In genomic region chr2:85308951-85309555, GRCh38 we compare ENCODE assay signal across 8 cellular contexts. TPM values are rescaled to one million over a fixed set of nuclear protein-coding genes. Genes with fewer than 3 reads are reported as not detected.
DNase-seq lines count a peak whose midpoint lies in the region; ATAC-seq, FAIRE-seq and TF ChIP-seq lines count a peak whose summit lies in the region.

No MANE protein-coding gene starts in this region.

- H3K27ac ChIP-seq in substantia nigra (ENCODE audit: low read depth, low read length, poor library complexity, severe bottlenecking) = no peak overlapping the region

- peak overlapping the region; percentile 6 for H3K27ac Mint-ChIP-seq in Caco-2 (ENCODE audit: unreplicated experiment)
- peak overlapping the region; percentile 77 for H3K27ac Mint-ChIP-seq in activated naive CD8-positive, alpha-beta T cell treated with anti-CD3 and anti-CD28 coated beads for 36 hours

- H3K4me3 Mint-ChIP-seq in Caco-2 (ENCODE audit: unreplicated experiment) = no peak overlapping the region
- H3K4me3 Mint-ChIP-seq in activated naive CD8-positive, alpha-beta T cell treated with anti-CD3 and anti-CD28 coated beads for 36 hours = peak overlapping the region; percentile 64

- peaks cover 12% of the 10 kb centered on the region for H3K4me1 ChIP-seq in Caco-2

- TF ChIP-seq EP300 in Ishikawa (IDR thresholded peaks at IDR 0.05; ENCODE audit: borderline replicate concordance) = peak; percentile 7; the same call in 1 of the 2 replicates

- intact Hi-C loops in Caco-2 (cut with micrococcal nuclease; ENCODE audit: unreplicated experiment) = no loop called here

- FAIRE-seq in frontal cortex (lab: Jason Lieb, UNC) = no peak

- H3K27me3 ChIP-seq in Caco-2 (replicated peaks; ENCODE audit: control insufficient read depth, insufficient read depth, low read length) = no peaks in the 10 kb centered on the region
- no peaks in the 10 kb centered on the region for H3K27me3 ChIP-seq in kidney epithelial cell (ENCODE audit: control insufficient read depth, insufficient read depth, low read length)

- no peaks in the 10 kb centered on the region for H3K27me3 Mint-ChIP-seq in Caco-2 (ENCODE audit: insufficient read depth, unreplicated experiment)
- no peaks in the 10 kb centered on the region for H3K27me3 Mint-ChIP-seq in activated naive CD8-positive, alpha-beta T cell treated with anti-CD3 and anti-CD28 coated beads for 36 hours

- no peak for ATAC-seq in HG03045 (IDR thresholded peaks at IDR 0.05; ENCODE audit: unreplicated experiment)

- no peak overlapping the region for H3K4me3 ChIP-seq in Caco-2 (ENCODE audit: low read depth, low read length)
- no peak overlapping the region for H3K4me3 ChIP-seq in kidney epithelial cell (ENCODE audit: low read depth, low read length)

- peaks cover 13% of the 10 kb centered on the region for H3K4me1 Mint-ChIP-seq in Caco-2 (ENCODE audit: low read depth, unreplicated experiment)
- H3K4me1 Mint-ChIP-seq in activated naive CD8-positive, alpha-beta T cell treated with anti-CD3 and anti-CD28 coated beads for 36 hours = peaks cover 28% of the 10 kb centered on the region

- POLR2A ChIA-PET in Caco-2 (lab: Charles Lee) = interaction anchor here (1.0 kb wide), 1 partner anchor 18 kb away, joined by 16 read pairs; the partner anchor contains the start of gene TGOLN2

- H3K9me3 ChIP-seq in Caco-2 = no peaks in the 10 kb centered on the region

- no peak for TF ChIP-seq CTCF in Caco-2 (IDR thresholded peaks at IDR 0.05; ENCODE audit: insufficient read depth in 1 of 2, low read depth in 1 of 2, low read length in 1 of 2, severe bottlenecking in 1 of 2, unreplicated experiment in 1 of 2)
- no peak for TF ChIP-seq CTCF in kidney epithelial cell (IDR thresholded peaks at IDR 0.05; ENCODE audit: insufficient read depth, low read length, poor library complexity, severe bottlenecking)

- DNase-seq in Caco-2 (no peak), kidney epithelial cell (ENCODE audit: low read depth) (peak; percentile 91), substantia nigra (lab: John Stamatoyannopoulos, UW) (peak in 40 of 49 donors; percentile 8 to 89 (median 38)), frontal cortex (ENCODE audit: low spot score in 2 of 2) (no peak)
- DNase-seq in activated naive CD8-positive, alpha-beta T cell treated with anti-CD3 and anti-CD28 coated beads for 36 hours = no peak
- DNase-seq in stimulated activated CD4-positive, alpha-beta T cell treated with anti-CD3 and anti-CD28 coated beads, Interleukin-4, amount 100 ng/mL, for 1 hour = no peak

- CTCF ChIA-PET in Caco-2 (lab: Charles Lee) = interaction anchor here (0.6 kb wide), 1 partner anchor 250 kb away, joined by 3 read pairs; no protein-coding TSS in a partner anchor

- H3K36me3 Mint-ChIP-seq in Caco-2 (ENCODE audit: insufficient read depth, unreplicated experiment) = peaks cover 23% of the 10 kb centered on the region
- peaks cover 11% of the 10 kb centered on the region for H3K36me3 Mint-ChIP-seq in activated naive CD8-positive, alpha-beta T cell treated with anti-CD3 and anti-CD28 coated beads for 36 hours

- BruUV-seq in Caco-2 (replicated peaks; lab: Mats Ljungman, UMichigan) = no TSS peak

- TF ChIP-seq RAD21 in Ishikawa (IDR thresholded peaks at IDR 0.05; ENCODE audit: low read depth) = peak; percentile 12; the same call in 1 of the 2 replicates

- H3K9me3 Mint-ChIP-seq in Caco-2 (ENCODE audit: unreplicated experiment) = no peaks in the 10 kb centered on the region
- no peaks in the 10 kb centered on the region for H3K9me3 Mint-ChIP-seq in activated naive CD8-positive, alpha-beta T cell treated with anti-CD3 and anti-CD28 coated beads for 36 hours

- H3K36me3 ChIP-seq in Caco-2 (ENCODE audit: control insufficient read depth, insufficient read depth, low read length) = no peaks in the 10 kb centered on the region; the same call in 1 of the 2 replicates
- no peaks in the 10 kb centered on the region for H3K36me3 ChIP-seq in kidney epithelial cell (ENCODE audit: control insufficient read depth, insufficient read depth, low read length)

TF ChIP-seq in Ishikawa, 13 proteins besides CTCF, POLR2A, EP300 and RAD21:
- TF ChIP-seq FOXM1 (IDR thresholded peaks at IDR 0.05; ENCODE audit: borderline replicate concordance, low read depth) (no peak), USF1 (IDR thresholded peaks at IDR 0.05) (peak; percentile 89), ZBTB7A (IDR thresholded peaks at IDR 0.05; ENCODE audit: low read depth) (peak; percentile 81; the same call in 1 of the 2 replicates), NFIC (IDR thresholded peaks at IDR 0.05) (peak; percentile 47; the same call in 1 of the 2 replicates), TCF12 (IDR thresholded peaks at IDR 0.05; ENCODE audit: low read depth) (no peak; the same call in 1 of the 2 replicates), EGR1 (IDR thresholded peaks at IDR 0.05) (no peak), YY1 (IDR thresholded peaks at IDR 0.05; ENCODE audit: low read depth) (0 out of 2 replicates have a peak, but pooled peaks have one; percentile 6), REST (IDR thresholded peaks at IDR 0.05; ENCODE audit: low read depth) (no peak), MAX (IDR thresholded peaks at IDR 0.05) (peak; percentile 23; the same call in 1 of the 2 replicates), TAF1 (IDR thresholded peaks at IDR 0.05; ENCODE audit: low read depth) (no peak; the same call in 1 of the 2 replicates)

RNA-seq across cellular contexts. Expression of gene TGOLN2, which starts 18.7 kb away (rescaled TPM):
- total RNA-seq in Caco-2 (2022) (109 and 119 TPM in 2 replicates), kidney epithelial cell (101 and 108 TPM in 2 replicates), frontal cortex (30.6 TPM)
- total RNA-seq in activated naive CD8-positive, alpha-beta T cell treated with anti-CD3 and anti-CD28 coated beads for 36 hours = 10 to 100 TPM; 74.9 to 77.2 TPM

RNA-seq across cellular contexts. Expression of gene RETSAT, which starts 45.3 kb away (rescaled TPM):
- total RNA-seq in Caco-2 (2022) (31.1 and 32.3 TPM in 2 replicates), kidney epithelial cell (29.6 and 31.6 TPM in 2 replicates), frontal cortex (11.8 TPM)
- total RNA-seq in activated naive CD8-positive, alpha-beta T cell treated with anti-CD3 and anti-CD28 coated beads for 36 hours = 10 to 100 TPM; 21.5 to 23.3 TPM

RNA-seq across cellular contexts. Expression of gene ELMOD3, which starts 45.5 kb away (rescaled TPM):
- total RNA-seq in Caco-2 (2022) (10.3 and 11.3 TPM in 2 replicates), kidney epithelial cell (19.9 and 22.3 TPM in 2 replicates), frontal cortex (17.1 TPM)
- total RNA-seq in activated naive CD8-positive, alpha-beta T cell treated with anti-CD3 and anti-CD28 coated beads for 36 hours = 10 to 100 TPM in 1 of 2 experiments, 1 to 10 TPM in 1; 9.8 to 11.3 TPM

Comparison
In these comparisons a context has a peak if more than half of its experiments do, and no peak if none do; other contexts are left out.
1. DNase-seq: peak in kidney epithelial cell (single experiment) and substantia nigra (40 of 49); none in Caco-2 (0 of 2), activated naive CD8-positive, alpha-beta T cell treated with anti-CD3 and anti-CD28 coated beads for 36 hours (single experiment), frontal cortex (0 of 2) and stimulated activated CD4-positive, alpha-beta T cell treated with anti-CD3 and anti-CD28 coated beads, Interleukin-4, amount 100 ng/mL, for 1 hour (single experiment).